Comparison of ENCODE assay signal across 12 cellular contexts in genomic region chr12:71870409-71870808, GRCh38. TPM values are rescaled to one million over a fixed set of nuclear protein-coding genes. Genes with fewer than 3 reads are reported as not detected.
DNase-seq lines count a peak whose midpoint lies in the region; ATAC-seq, FAIRE-seq and TF ChIP-seq lines count a peak whose summit lies in the region.
"Had no signal": no experiment of that assay in that cellular context is flagged by ENCODE, and none has a peak within 500 bp of the region (broad histone marks: within the 10 kb centered on the region; RNA-seq: fewer than 3 reads in every experiment).

No MANE protein-coding gene starts in this region.

- peak overlapping the region; percentile 50 for H3K27ac Mint-ChIP-seq in activated T-cell treated with anti-CD3 and anti-CD28 coated beads, Interleukin-2, amount 50 U/mL, for 24 hours
- H3K27ac Mint-ChIP-seq: nephron had no signal

- H3K4me3 ChIP-seq in spleen: peak overlapping the region in 1 of 8 donors; percentile 35
- no peak overlapping the region for H3K4me3 ChIP-seq in small intestine (ENCODE audit: low read depth in 1 of 2, low read length in 2 of 2)
- H3K4me3 ChIP-seq: adrenal gland, gastrocnemius medialis had no signal

- no peak for TF ChIP-seq CTCF in spleen (IDR thresholded peaks at IDR 0.05 in 8 of 11, conservative IDR thresholded peaks at IDR 0.05 in 3 of 11)

- H3K27ac ChIP-seq in spleen (peak overlapping the region in 5 of 8 donors; percentile 5 to 55 (median 41)), small intestine (ENCODE audit: low read depth in 1 of 2, low read length in 1 of 2) (no peak overlapping the region)
- H3K27ac ChIP-seq: adrenal gland had no signal

- H3K4me1 ChIP-seq in spleen (peaks cover 10 to 63% (median 43%) of the 10 kb centered on the region in 6 donors), small intestine (ENCODE audit: control insufficient read depth in 2 of 2, insufficient read depth in 1 of 2, low read depth in 1 of 2, low read length in 1 of 2) (no peaks in the 10 kb centered on the region)

- 22 to 68% (median 49%) methylated on average over 3 of the region's 3 CpGs for WGBS in spleen, 5 donors
- WGBS in small intestine, 3 donors: 54 to 76% (median 67%) methylated on average over 3 of the region's 3 CpGs

- ATAC-seq in HG02571 (IDR thresholded peaks at IDR 0.05; ENCODE audit: unreplicated experiment): peak; percentile 82
- peak; percentile 92 for ATAC-seq in HG03565 (IDR thresholded peaks at IDR 0.05; ENCODE audit: unreplicated experiment)

- peaks cover 45% of the 10 kb centered on the region for H3K36me3 Mint-ChIP-seq in activated T-cell treated with anti-CD3 and anti-CD28 coated beads, Interleukin-2, amount 50 U/mL, for 24 hours (ENCODE audit: low read depth)

- intact Hi-C loops in spleen (cut with DNase I; ENCODE audit: low total_unique reads): no loop called here

- H3K9me3 Mint-ChIP-seq in activated T-cell treated with anti-CD3 and anti-CD28 coated beads, Interleukin-2, amount 50 U/mL, for 24 hours: no peaks in the 10 kb centered on the region
- H3K9me3 Mint-ChIP-seq: nephron had no signal

- no peaks in the 10 kb centered on the region for H3K27me3 Mint-ChIP-seq in activated T-cell treated with anti-CD3 and anti-CD28 coated beads, Interleukin-2, amount 50 U/mL, for 24 hours

- no peak for DNase-seq in activated T-cell treated with anti-CD3 and anti-CD28 coated beads, Interleukin-2, amount 50 U/mL, for 24 hours
- no peak for DNase-seq in activated T-cell treated with anti-CD3 and anti-CD28 coated beads, Interleukin-2, amount 50 U/mL, for 48 hours
- no peak for DNase-seq in spleen
- no peak for DNase-seq in small intestine
- DNase-seq in mucosa of gallbladder (ENCODE audit: low spot score): no peak
- no peak for DNase-seq in HPDE6-E6E7 (ENCODE audit: extremely low spot score)
- DNase-seq: adrenal gland, gastrocnemius medialis, NCI-H2029 had no signal

- no peaks in the 10 kb centered on the region for H3K9me3 ChIP-seq in spleen
- no peaks in the 10 kb centered on the region for H3K9me3 ChIP-seq in small intestine (ENCODE audit: control insufficient read depth, low read depth)
- H3K9me3 ChIP-seq: adrenal gland, gastrocnemius medialis had no signal

- no peaks in the 10 kb centered on the region for H3K27me3 ChIP-seq in spleen (replicated peaks in 1 of 7)
- no peaks in the 10 kb centered on the region for H3K27me3 ChIP-seq in small intestine (ENCODE audit: control insufficient read depth in 2 of 2, insufficient read depth in 2 of 2, low read length in 2 of 2)
- H3K27me3 ChIP-seq: adrenal gland, gastrocnemius medialis had no signal

- no peak for FAIRE-seq in small intestine (lab: Jason Lieb, UNC)

- H3K36me3 ChIP-seq in spleen (peaks cover 0 to 40% (median 30%) of the 10 kb centered on the region in 6 donors), small intestine (ENCODE audit: control insufficient read depth in 2 of 2, insufficient read depth in 2 of 2, low read length in 2 of 2) (peaks cover 0 to 3% of the 10 kb centered on the region in 2 donors)

- H3K4me3 Mint-ChIP-seq in activated T-cell treated with anti-CD3 and anti-CD28 coated beads, Interleukin-2, amount 50 U/mL, for 24 hours: no peak overlapping the region
- H3K4me3 Mint-ChIP-seq: nephron had no signal

- TF ChIP-seq POLR2A in spleen (IDR thresholded peaks at IDR 0.05): no peak

- H3K4me1 Mint-ChIP-seq in activated T-cell treated with anti-CD3 and anti-CD28 coated beads, Interleukin-2, amount 50 U/mL, for 24 hours (ENCODE audit: low read depth): peaks cover 61% of the 10 kb centered on the region
- H3K4me1 Mint-ChIP-seq: nephron had no signal

RNA-seq across cellular contexts. Expression of gene TBC1D15, which starts 30.9 kb away (rescaled TPM):
- total RNA-seq in spleen (10 to 100 TPM; 53.7 to 81.9 (median 69.6) TPM), mucosa of gallbladder (39.6 TPM)
- polyA plus RNA-seq in spleen (10 to 100 TPM; 22.4 to 29.6 (median 25.4) TPM), small intestine (10 to 100 TPM; 20.8 to 24.8 (median 24.6) TPM)

Comparison
In these comparisons a context has a peak if more than half of its experiments do, and no peak if none do; other contexts are left out.
1. H3K27ac ChIP-seq: peak in spleen (5 of 8); none in small intestine (0 of 2).